In the genomic region with DNA sequence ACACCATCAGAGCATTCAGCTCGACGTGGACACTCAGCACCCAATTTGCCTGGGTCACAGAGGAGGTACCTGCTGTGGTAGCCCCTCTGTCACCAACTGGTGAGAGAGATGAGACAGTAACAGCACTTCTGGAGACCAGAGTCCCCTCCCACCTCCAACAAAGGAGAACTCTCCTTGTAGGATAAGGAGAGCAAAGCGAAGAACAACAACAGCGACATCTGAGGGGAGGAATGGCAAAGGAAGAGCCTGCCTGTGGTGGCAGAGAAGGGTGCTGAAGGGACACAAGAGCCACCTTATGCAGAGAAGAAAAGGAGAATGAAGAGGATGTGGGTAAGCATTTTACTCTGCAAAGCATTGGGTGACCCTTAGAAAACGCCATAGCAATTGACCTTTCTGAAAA, we compare ENCODE assay signal across 31 cellular contexts.
"Had no signal": no experiment of that assay in that cellular context is flagged by ENCODE, and none has a peak within 500 bp of the region (broad histone marks: within the 10 kb centered on the region; RNA-seq: fewer than 3 reads in every experiment).

No MANE protein-coding gene starts in this region.

- H3K27ac ChIP-seq: neutrophil, ovary, parathyroid adenoma, psoas muscle, right lobe of liver, sigmoid colon, suprapubic skin, testis, tibial artery, transverse colon, upper lobe of right lung, uterus had no signal

- DNase-seq: naive thymus-derived CD8-positive, alpha-beta T cell; nephron progenitor cell; nucleus accumbens; ovary; posterior cingulate gyrus; psoas muscle; right cardiac atrium; right lobe of liver; sigmoid colon; small intestine; stimulated activated CD4-positive, alpha-beta T cell treated with anti-CD3 and anti-CD28 coated beads, Interleukin-15, amount 100 ng/mL, for 24 hours; stimulated activated CD4-positive, alpha-beta T cell treated with anti-CD3 and anti-CD28 coated beads, Interleukin-2, amount 100 ng/mL, for 24 hours; stimulated activated CD4-positive, alpha-beta T cell treated with anti-CD3 and anti-CD28 coated beads, Interleukin-2, amount 100 ng/mL, for 48 hours; stimulated activated CD4-positive, alpha-beta T cell treated with anti-CD3 and anti-CD28 coated beads, Interleukin-4, amount 100 ng/mL, for 24 hours; stimulated activated naive CD4-positive, alpha-beta T cell; stimulated activated naive CD8-positive, alpha-beta T cell treated with anti-CD3 and anti-CD28 coated beads, Interleukin-15, amount 100 ng/mL, for 72 hours; stimulated activated naive CD8-positive, alpha-beta T cell treated with anti-CD3 and anti-CD28 coated beads, Interleukin-15, Interleukin-2, amounts not matched to agents 100 U/mL and 50 U/mL, for 24 hours; substantia nigra; testis; tibial artery; transverse colon; upper lobe of right lung; uterus had no signal

- H3K9me3 ChIP-seq: neutrophil, ovary, psoas muscle, right lobe of liver, sigmoid colon, suprapubic skin, testis, tibial artery, transverse colon, upper lobe of right lung, uterus had no signal

- H3K79me2 ChIP-seq: parathyroid adenoma had no signal

- H3K9me3 Mint-ChIP-seq: naive thymus-derived CD8-positive, alpha-beta T cell; natural killer cell treated with Interleukin-12 subunit alpha and Interleukin-12 subunit beta and Interleukin-15 and Interleukin-18, amount 100 ng/mL, for 72 hours; nephron progenitor cell; stimulated activated effector memory CD8-positive, alpha-beta T cell treated with anti-CD3 and anti-CD28 coated beads, Interleukin-12 subunit alpha, Interleukin-12 subunit beta, amount 100 ng/mL, for 72 hours; stimulated activated naive CD8-positive, alpha-beta T cell treated with anti-CD3 and anti-CD28 coated beads, Interleukin-15, amount 100 ng/mL, for 72 hours; type B pancreatic cell had no signal

- H3K27me3 Mint-ChIP-seq: naive thymus-derived CD8-positive, alpha-beta T cell; natural killer cell treated with Interleukin-12 subunit alpha and Interleukin-12 subunit beta and Interleukin-15 and Interleukin-18, amount 100 ng/mL, for 72 hours; progenitor cell of endocrine pancreas; stimulated activated naive CD8-positive, alpha-beta T cell treated with anti-CD3 and anti-CD28 coated beads, Interleukin-15, amount 100 ng/mL, for 72 hours; type B pancreatic cell had no signal

- H3K27ac Mint-ChIP-seq: naive thymus-derived CD8-positive, alpha-beta T cell; natural killer cell treated with Interleukin-12 subunit alpha and Interleukin-12 subunit beta and Interleukin-15 and Interleukin-18, amount 100 ng/mL, for 72 hours; nephron progenitor cell; progenitor cell of endocrine pancreas; stimulated activated effector memory CD8-positive, alpha-beta T cell treated with anti-CD3 and anti-CD28 coated beads, Interleukin-12 subunit alpha, Interleukin-12 subunit beta, amount 100 ng/mL, for 72 hours; stimulated activated naive CD8-positive, alpha-beta T cell treated with anti-CD3 and anti-CD28 coated beads, Interleukin-15, amount 100 ng/mL, for 72 hours; type B pancreatic cell had no signal

- H3K4me3 Mint-ChIP-seq: naive thymus-derived CD8-positive, alpha-beta T cell; natural killer cell treated with Interleukin-12 subunit alpha and Interleukin-12 subunit beta and Interleukin-15 and Interleukin-18, amount 100 ng/mL, for 72 hours; nephron progenitor cell; neural crest cell; stimulated activated effector memory CD8-positive, alpha-beta T cell treated with anti-CD3 and anti-CD28 coated beads, Interleukin-12 subunit alpha, Interleukin-12 subunit beta, amount 100 ng/mL, for 72 hours; stimulated activated naive CD8-positive, alpha-beta T cell treated with anti-CD3 and anti-CD28 coated beads, Interleukin-15, amount 100 ng/mL, for 72 hours; type B pancreatic cell had no signal

- H3K9ac ChIP-seq: parathyroid adenoma had no signal

- H3K36me3 Mint-ChIP-seq: natural killer cell treated with Interleukin-12 subunit alpha and Interleukin-12 subunit beta and Interleukin-15 and Interleukin-18, amount 100 ng/mL, for 72 hours had no signal

- H3K4me1 Mint-ChIP-seq: naive thymus-derived CD8-positive, alpha-beta T cell; nephron progenitor cell; stimulated activated naive CD8-positive, alpha-beta T cell treated with anti-CD3 and anti-CD28 coated beads, Interleukin-15, amount 100 ng/mL, for 72 hours had no signal

- ATAC-seq: naive thymus-derived CD8-positive, alpha-beta T cell; natural killer cell treated with Interleukin-12 subunit alpha and Interleukin-12 subunit beta and Interleukin-15 and Interleukin-18, amount 100 ng/mL, for 72 hours; psoas muscle; right cardiac atrium; right lobe of liver; stimulated activated effector memory CD8-positive, alpha-beta T cell treated with anti-CD3 and anti-CD28 coated beads, Interleukin-12 subunit alpha, Interleukin-12 subunit beta, amount 100 ng/mL, for 72 hours; stimulated activated naive CD8-positive, alpha-beta T cell treated with anti-CD3 and anti-CD28 coated beads, Interleukin-15, amount 100 ng/mL, for 72 hours; stimulated activated naive CD8-positive, alpha-beta T cell treated with anti-CD3 and anti-CD28 coated beads, Interleukin-15, Interleukin-2, amounts not matched to agents 100 U/mL and 50 U/mL, for 24 hours; upper lobe of right lung had no signal

- H3K36me3 ChIP-seq: neutrophil, ovary, right lobe of liver, suprapubic skin, tibial artery, transverse colon, upper lobe of right lung, uterus had no signal

- H3K4me1 ChIP-seq: parathyroid adenoma, psoas muscle, right lobe of liver, sigmoid colon, testis, tibial artery, upper lobe of right lung, uterus had no signal

- H3K27me3 ChIP-seq: neutrophil, ovary, right lobe of liver, sigmoid colon, suprapubic skin, testis, tibial artery, transverse colon, upper lobe of right lung, uterus had no signal

- H2AFZ ChIP-seq: parathyroid adenoma had no signal

- H3K4me3 ChIP-seq: ovary, psoas muscle, right lobe of liver, sigmoid colon, suprapubic skin, testis, tibial artery, transverse colon, upper lobe of right lung, uterus had no signal
